ENCODE assay signal across 9 cellular contexts in genomic region chr2:106065983-106066826, GRCh38.
A peak's percentile ranks its signal among the peaks of the same experiment; 100 is the strongest.
DNase-seq lines count a peak whose midpoint lies in the region; ATAC-seq and TF ChIP-seq lines count a peak whose summit lies in the region.
"Had no signal": no experiment of that assay in that cellular context is flagged by ENCODE, and none has a peak within 500 bp of the region (broad histone marks: within the 10 kb centered on the region; RNA-seq: fewer than 3 reads in every experiment).

No MANE protein-coding gene starts in this region.

- H3K9me3 Mint-ChIP-seq in CD8-positive, alpha-beta memory T cell: no peaks in the 10 kb centered on the region
- no peaks in the 10 kb centered on the region for H3K9me3 Mint-ChIP-seq in activated T-helper 2 cell treated with anti-CD3 and anti-CD28 coated beads, Interferon-gamma antibody, Interleukin-2, Interleukin-4, amounts not matched to agents 10 μg/mL and 5 μg/mL and 100 μg/mL, durations not matched to agents 14 hours and 24 hours and 36 hours

- H3K79me2 ChIP-seq in GM23248 (ENCODE audit: insufficient read depth): no peaks in the 10 kb centered on the region

- peak overlapping the region; percentile 27 for H3K4me3 ChIP-seq in CD8-positive, alpha-beta memory T cell (ENCODE audit: low read length)
- peak overlapping the region; percentile 74 for H3K4me3 ChIP-seq in iPS-15b (ENCODE audit: low read depth, low read length)
- H3K4me3 ChIP-seq in psoas muscle: peak overlapping the region; percentile 71
- H3K4me3 ChIP-seq in GM23248: no peak overlapping the region

- no peak overlapping the region for H3K4me2 ChIP-seq in GM23248 (ENCODE audit: unreplicated experiment)

- H3K27me3 ChIP-seq in CD8-positive, alpha-beta memory T cell (ENCODE audit: insufficient read depth, low read length, poor library complexity, severe bottlenecking): no peaks in the 10 kb centered on the region
- H3K27me3 ChIP-seq in iPS-15b (ENCODE audit: control insufficient read depth, insufficient read depth, low read length) (peaks cover 29% of the 10 kb centered on the region), psoas muscle (ENCODE audit: insufficient read depth in 3 of 3, low read length in 2 of 3) (no peaks in the 10 kb centered on the region), GM23248 (replicated peaks; ENCODE audit: insufficient read depth) (peaks cover 37% of the 10 kb centered on the region)

- H3K27ac Mint-ChIP-seq in CD8-positive, alpha-beta memory T cell: peak overlapping the region in 6 of 8 donors; percentile 30 to 64 (median 50)
- no peak overlapping the region for H3K27ac Mint-ChIP-seq in activated T-helper 2 cell treated with anti-CD3 and anti-CD28 coated beads, Interferon-gamma antibody, Interleukin-2, Interleukin-4, amounts not matched to agents 10 μg/mL and 5 μg/mL and 100 μg/mL, durations not matched to agents 14 hours and 24 hours and 36 hours

- no peak for TF ChIP-seq CTCF in psoas muscle (IDR thresholded peaks at IDR 0.05)

- H3K9me3 ChIP-seq in CD8-positive, alpha-beta memory T cell (ENCODE audit: low read length): no peaks in the 10 kb centered on the region
- H3K9me3 ChIP-seq in iPS-15b (ENCODE audit: control insufficient read depth, insufficient read depth, low read length): no peaks in the 10 kb centered on the region
- H3K9me3 ChIP-seq in psoas muscle: no peaks in the 10 kb centered on the region
- no peaks in the 10 kb centered on the region for H3K9me3 ChIP-seq in GM23248 (ENCODE audit: low read depth)

- H3K36me3 ChIP-seq in CD8-positive, alpha-beta memory T cell (ENCODE audit: insufficient read depth, low read length): no peaks in the 10 kb centered on the region
- H3K36me3 ChIP-seq in iPS-15b (ENCODE audit: control insufficient read depth, insufficient read depth, low read length) (no peaks in the 10 kb centered on the region), psoas muscle (ENCODE audit: insufficient read depth in 1 of 2, low read depth in 1 of 2) (no peaks in the 10 kb centered on the region), GM23248 (ENCODE audit: low read depth) (no peaks in the 10 kb centered on the region)

- H3K4me1 Mint-ChIP-seq in CD8-positive, alpha-beta memory T cell: peaks cover 14 to 26% (median 17%) of the 10 kb centered on the region in 3 donors
- peaks cover 7% of the 10 kb centered on the region for H3K4me1 Mint-ChIP-seq in activated T-helper 2 cell treated with anti-CD3 and anti-CD28 coated beads, Interferon-gamma antibody, Interleukin-2, Interleukin-4, amounts not matched to agents 10 μg/mL and 5 μg/mL and 100 μg/mL, durations not matched to agents 14 hours and 24 hours and 36 hours (ENCODE audit: low read depth)

- peaks cover 11 to 15% of the 10 kb centered on the region in 2 donors for H3K27me3 Mint-ChIP-seq in CD8-positive, alpha-beta memory T cell
- peaks cover 41% of the 10 kb centered on the region for H3K27me3 Mint-ChIP-seq in activated T-helper 2 cell treated with anti-CD3 and anti-CD28 coated beads, Interferon-gamma antibody, Interleukin-2, Interleukin-4, amounts not matched to agents 10 μg/mL and 5 μg/mL and 100 μg/mL, durations not matched to agents 14 hours and 24 hours and 36 hours (ENCODE audit: low read depth)

- ATAC-seq in psoas muscle (peak; percentile 60 to 91 (median 83)), HG03521 (IDR thresholded peaks at IDR 0.05; ENCODE audit: unreplicated experiment) (no peak)

- 38 to 47% (median 39%) methylated on average over 26 of the region's 26 CpGs for WGBS in psoas muscle, 3 donors
- 45% methylated on average over 26 of the region's 26 CpGs for WGBS in GM23248 (ENCODE audit: low coverage in 1 of 2, low lambda C conversion rate in 2 of 2, missing lambda C conversion rate in 2 of 2), 2 experiments

- CTCF ChIA-PET in CD8-positive, alpha-beta memory T cell (lab: Charles Lee): no interaction called here

- no peak overlapping the region for H3K27ac ChIP-seq in CD8-positive, alpha-beta memory T cell (ENCODE audit: low read depth, low read length)
- no peak overlapping the region for H3K27ac ChIP-seq in psoas muscle
- H3K27ac ChIP-seq in GM23248: no peak overlapping the region

- no peaks in the 10 kb centered on the region for H3F3A ChIP-seq in GM23248 (ENCODE audit: insufficient read depth)

- H3K9ac ChIP-seq in iPS-15b (ENCODE audit: low read depth, low read length): no peak overlapping the region
- H3K9ac ChIP-seq in GM23248: no peak overlapping the region

- H2AFZ ChIP-seq in GM23248: no peak overlapping the region

- no peak for DNase-seq in CD8-positive, alpha-beta memory T cell
- DNase-seq in activated T-helper 2 cell treated with anti-CD3 and anti-CD28 coated beads, Interferon-gamma antibody, Interleukin-2, Interleukin-4, amounts not matched to agents 10 μg/mL and 5 μg/mL and 100 μg/mL, durations not matched to agents 14 hours and 24 hours and 36 hours (ENCODE audit: low spot score): no peak
- DNase-seq in psoas muscle (peak in 1 of 2 donors; percentile 64), KG1 (lab: John Stamatoyannopoulos, UW) (no peak), GM23248 (no peak)
- DNase-seq in stimulated activated CD4-positive, alpha-beta T cell treated with anti-CD3 and anti-CD28 coated beads, Interleukin-4, amount 100 ng/mL, for 4 hours: no peak
- DNase-seq: NCI-H2107 had no signal

- H3K4me3 Mint-ChIP-seq in CD8-positive, alpha-beta memory T cell: peak overlapping the region; percentile 16 to 77 (median 66)
- peak overlapping the region; percentile 54 for H3K4me3 Mint-ChIP-seq in activated T-helper 2 cell treated with anti-CD3 and anti-CD28 coated beads, Interferon-gamma antibody, Interleukin-2, Interleukin-4, amounts not matched to agents 10 μg/mL and 5 μg/mL and 100 μg/mL, durations not matched to agents 14 hours and 24 hours and 36 hours (ENCODE audit: low read depth)

- in situ Hi-C loops in GM23248 (cut with MboI): no loop called here

- H4K20me1 ChIP-seq in GM23248 (ENCODE audit: insufficient read depth): no peaks in the 10 kb centered on the region

- peaks cover 6% of the 10 kb centered on the region for H3K4me1 ChIP-seq in CD8-positive, alpha-beta memory T cell (ENCODE audit: insufficient read depth, low read length)
- H3K4me1 ChIP-seq in iPS-15b (ENCODE audit: control insufficient read depth, insufficient read depth, low read length) (peaks cover 13% of the 10 kb centered on the region), psoas muscle (peaks cover 6% of the 10 kb centered on the region), GM23248 (ENCODE audit: insufficient read depth) (no peaks in the 10 kb centered on the region)

- peaks cover 0 to 4% (median 0%) of the 10 kb centered on the region in 3 donors for H3K36me3 Mint-ChIP-seq in CD8-positive, alpha-beta memory T cell
- peaks cover 7% of the 10 kb centered on the region for H3K36me3 Mint-ChIP-seq in activated T-helper 2 cell treated with anti-CD3 and anti-CD28 coated beads, Interferon-gamma antibody, Interleukin-2, Interleukin-4, amounts not matched to agents 10 μg/mL and 5 μg/mL and 100 μg/mL, durations not matched to agents 14 hours and 24 hours and 36 hours (ENCODE audit: low read depth)

- H3K9me2 ChIP-seq in GM23248 (ENCODE audit: insufficient read depth): no peaks in the 10 kb centered on the region

- intact Hi-C loops in activated T-helper 2 cell treated with anti-CD3 and anti-CD28 coated beads, Interferon-gamma antibody, Interleukin-2, Interleukin-4, amounts not matched to agents 10 μg/mL and 5 μg/mL and 100 μg/mL, durations not matched to agents 14 hours and 24 hours and 36 hours (cut with micrococcal nuclease): no loop called here
- intact Hi-C loops in psoas muscle (cut with DNase I): no loop called here

- POLR2A ChIA-PET in CD8-positive, alpha-beta memory T cell (lab: Charles Lee): interaction anchor here (1.1 kb wide), 1 partner anchor 274 kb away, joined by 4 read pairs; no protein-coding TSS in a partner anchor
